8 cellular contexts compared by ENCODE assay signal in the genomic region with DNA sequence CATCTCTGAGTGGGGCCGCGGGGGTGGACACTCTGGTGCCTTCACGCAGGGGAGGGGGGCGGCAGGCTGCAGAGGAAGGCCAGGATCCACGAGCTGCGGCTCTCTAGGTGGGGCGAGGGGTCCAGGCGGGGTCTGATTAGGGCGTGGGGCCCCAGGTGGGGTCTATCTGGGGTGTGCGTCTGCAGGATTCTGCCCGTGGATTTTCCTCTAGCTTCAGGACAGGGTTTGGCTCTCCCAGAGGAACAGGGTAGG. TPM values are rescaled to one million over a fixed set of nuclear protein-coding genes. Genes with fewer than 3 reads are reported as not detected.
DNase-seq lines count a peak whose midpoint lies in the region; ATAC-seq, FAIRE-seq and TF ChIP-seq lines count a peak whose summit lies in the region.

No MANE protein-coding gene starts in this region.

- H3K9me3 Mint-ChIP-seq in H9, result peaks cover 6 to 8% of the 10 kb centered on the region in 2 experiments

- no peak overlapping the region for H2BK12ac ChIP-seq in H9 (ENCODE audit: insufficient read length, low read depth, low read length)

- H3K36me3 ChIP-seq in K562 (ENCODE audit: control insufficient read depth, insufficient read depth, low read length), result peaks cover 33% of the 10 kb centered on the region; the same call in 2 of the 3 replicates
- H3K36me3 ChIP-seq in upper lobe of right lung, result peaks cover 20% of the 10 kb centered on the region

- peak overlapping the region; percentile 82 to 88 for H3K27ac ChIP-seq in A549
- no peak overlapping the region for H3K27ac ChIP-seq in H9 (ENCODE audit: insufficient read length, low read depth, low read length)
- H3K27ac ChIP-seq in K562 (ENCODE audit: extremely low read depth, low read depth, low read length), result no peak overlapping the region
- H3K27ac ChIP-seq in upper lobe of right lung, result peak overlapping the region; percentile 55

- no peak overlapping the region for H4K91ac ChIP-seq in H9 (ENCODE audit: insufficient read length, low read depth, low read length)

- H2BK15ac ChIP-seq in H9 (ENCODE audit: low read depth, low read length), result no peak overlapping the region

- H3K27ac Mint-ChIP-seq in H9, result peak overlapping the region in 1 of 3 experiments; percentile 94; a peak in 1 of 7 replicates

- H2AFZ ChIP-seq in H9 (ENCODE audit: low read length) (no peak overlapping the region), K562 (ENCODE audit: low read depth, low read length) (peak overlapping the region; percentile 76)

- no peak overlapping the region for H2BK120ac ChIP-seq in H9 (ENCODE audit: low read depth, low read length, poor library complexity, severe bottlenecking)

- no peak overlapping the region for H3K23ac ChIP-seq in H9 (ENCODE audit: insufficient read length, low read depth, low read length)

- no peak overlapping the region for H2BK5ac ChIP-seq in H9 (ENCODE audit: insufficient read length, low read length)

- no peak overlapping the region for H2AK5ac ChIP-seq in H9 (ENCODE audit: insufficient read length, low read length)

- DNase-seq in A549 (ENCODE audit: low read depth in 1 of 2, low spot score in 1 of 2) (no peak), H9 (no peak), K562 (ENCODE audit: extremely low read depth in 1 of 4, low spot score in 3 of 4) (peak in 2 of 4 experiments; percentile 32 to 37), lower leg skin (ENCODE audit: low spot score in 2 of 2) (no peak), upper lobe of right lung (no peak), AG08395 (ENCODE audit: low spot score) (no peak), posterior vena cava (ENCODE audit: low spot score) (no peak)

- no peak overlapping the region for H2BK20ac ChIP-seq in H9 (ENCODE audit: low read depth, low read length, poor library complexity, severe bottlenecking)

- in situ Hi-C loops in K562 (cut with MboI), result no loop called here

- H3K9ac ChIP-seq in H9 (ENCODE audit: extremely low read depth, insufficient read length, low read length) (peak overlapping the region; percentile 60), K562 (ENCODE audit: insufficient read depth in 1 of 2, low read depth in 2 of 2, low read length in 2 of 2) (peak overlapping the region in 1 of 2 experiments; percentile 90; a peak in 2 of 4 replicates)

- TF ChIP-seq CTCF in A549 (IDR thresholded peaks at IDR 0.05), result no peak
- no peak for TF ChIP-seq CTCF in H9 (conservative IDR thresholded peaks at IDR 0.05)
- TF ChIP-seq CTCF in K562 (IDR thresholded peaks at IDR 0.05 in 2 of 3, conservative IDR thresholded peaks at IDR 0.05 in 1 of 3; ENCODE audit: insufficient read depth in 2 of 3, low read depth in 1 of 3, low read length in 3 of 3), result no peak
- TF ChIP-seq CTCF in lower leg skin (IDR thresholded peaks at IDR 0.05), result no peak
- TF ChIP-seq CTCF in upper lobe of right lung (IDR thresholded peaks at IDR 0.05), result no peak

- H3K4me1 Mint-ChIP-seq in H9, result peaks cover 20 to 28% of the 10 kb centered on the region in 2 experiments

- CTCF ChIA-PET in A549 (lab: Yijun Ruan, JAX), result interaction anchor here (1.1 to 2.7 kb wide), 2 partner anchors 33 to 217 kb away, joined by 3 to 11 read pairs; no protein-coding TSS in a partner anchor
- CTCF ChIA-PET in K562 (lab: Yijun Ruan, JAX; ENCODE audit: low intra/inter-chr PET ratio), result no interaction called here

- H3K4me2 ChIP-seq in A549, result peak overlapping the region; percentile 100
- H3K4me2 ChIP-seq in H9 (ENCODE audit: insufficient read depth, insufficient read length, low read length), result peak overlapping the region; percentile 84
- peak overlapping the region; percentile 87 for H3K4me2 ChIP-seq in K562 (ENCODE audit: insufficient read depth, low read length)

- TF ChIP-seq POLR2A in A549 (IDR thresholded peaks at IDR 0.05; ENCODE audit: low read length) (no peak), K562 (conservative IDR thresholded peaks at IDR 0.05) (peak; percentile 41), lower leg skin (IDR thresholded peaks at IDR 0.05) (no peak)

- H3K4me3 Mint-ChIP-seq in H9, result peak overlapping the region; percentile 85 to 91

- TF ChIP-seq EP300 in A549 (IDR thresholded peaks at IDR 0.05) (no peak), K562 (IDR thresholded peaks at IDR 0.05; ENCODE audit: low read length) (no peak)

- H3K9me1 ChIP-seq in K562 (ENCODE audit: control insufficient read depth, insufficient read depth, low read length), result no peaks in the 10 kb centered on the region

- H4K20me1 ChIP-seq in H9 (ENCODE audit: control insufficient read depth, insufficient read depth, insufficient read length) (peaks cover 8% of the 10 kb centered on the region), K562 (replicated peaks; ENCODE audit: control insufficient read depth, insufficient read depth, low read length) (peaks cover 17% of the 10 kb centered on the region)

- POLR2A ChIA-PET in A549 (lab: Yijun Ruan, JAX), result interaction anchor here (0.5 kb wide), 1 partner anchor 59 kb away, joined by 3 read pairs; no protein-coding TSS in a partner anchor
- POLR2A ChIA-PET in K562 (lab: Yijun Ruan, JAX), result interaction anchor here (0.6 to 1.2 kb wide), 3 partner anchors 8 to 222 kb away, joined by 3 to 4 read pairs (median 3); no protein-coding TSS in a partner anchor

- H3K4me1 ChIP-seq in A549 (peaks cover 9% of the 10 kb centered on the region; the same call in 2 of the 3 replicates), H9 (ENCODE audit: insufficient read depth, low read length) (peaks cover 2% of the 10 kb centered on the region; the same call in 1 of the 2 replicates), K562 (replicated peaks in 1 of 2; ENCODE audit: control insufficient read depth in 2 of 2, insufficient read depth in 2 of 2, low read length in 2 of 2) (peaks cover 13 to 66% of the 10 kb centered on the region in 2 experiments), upper lobe of right lung (peaks cover 26% of the 10 kb centered on the region)

- H3T11ph ChIP-seq in H9 (ENCODE audit: low read length), result no peak overlapping the region

- no peak overlapping the region for H4K8ac ChIP-seq in H9 (replicated peaks; ENCODE audit: insufficient read length, low read depth, low read length)

- BruUV-seq in K562 (replicated peaks; lab: Mats Ljungman, UMichigan), result no TSS peak

- WGBS in A549 (ENCODE audit: missing lambda C conversion rate), result 0% methylated on average over 1 of the region's 11 CpGs
- WGBS in H9 (ENCODE audit: extremely low coverage, insufficient read length, low lambda C conversion rate), result no CpG with 5 or more reads among the region's 11 CpGs
- 5% methylated on average over 6 of the region's 11 CpGs for WGBS in K562 (ENCODE audit: insufficient coverage, low coverage, missing lambda C conversion rate)
- 0 to 1% methylated on average over 11 of the region's 11 CpGs for WGBS in lower leg skin, 2 donors

- peaks cover 5% of the 10 kb centered on the region for H3K23me2 ChIP-seq in H9 (ENCODE audit: insufficient read length, low read depth, low read length, poor library complexity, severe bottlenecking)

- ATAC-seq in A549, result peak; percentile 11 to 31; a peak in 5 of 6 replicates
- ATAC-seq in K562, result peak; percentile 10
- ATAC-seq in upper lobe of right lung, result peak; percentile 7
- no peak for ATAC-seq in HG03378 (IDR thresholded peaks at IDR 0.05; ENCODE audit: unreplicated experiment)

- peak overlapping the region; percentile 73 for H3K18ac ChIP-seq in H9 (ENCODE audit: insufficient read length, low read depth, low read length)

- peaks cover 2% of the 10 kb centered on the region; the same call in 2 of the 3 replicates for H3K9me3 ChIP-seq in A549
- H3K9me3 ChIP-seq in H9 (ENCODE audit: control insufficient read depth, low read depth, low read length), result peaks cover 2% of the 10 kb centered on the region
- 0 out of 2 replicates have a peak, but pooled peaks cover 2% of the 10 kb centered on the region for H3K9me3 ChIP-seq in K562 (replicated peaks; ENCODE audit: control insufficient read depth, insufficient read depth, low read depth, low read length)
- H3K9me3 ChIP-seq in upper lobe of right lung, result no peaks in the 10 kb centered on the region

- TF ChIP-seq RAD21 in A549 (conservative IDR thresholded peaks at IDR 0.05 in 1 of 2, IDR thresholded peaks at IDR 0.05 in 1 of 2) (no peak), K562 (CRISPR knock-in tag; conservative IDR thresholded peaks at IDR 0.05 in 1 of 2, IDR thresholded peaks at IDR 0.05 in 1 of 2) (no peak)

- H3K27me3 ChIP-seq in H9 (ENCODE audit: insufficient read depth, low read length) (no peaks in the 10 kb centered on the region), K562 (ENCODE audit: control insufficient read depth in 2 of 2, insufficient read depth in 2 of 2, low read length in 2 of 2) (no peaks in the 10 kb centered on the region), upper lobe of right lung (no peaks in the 10 kb centered on the region)

- H3K56ac ChIP-seq in H9 (ENCODE audit: insufficient read length, low read depth, low read length), result no peak overlapping the region

- peaks cover 12% of the 10 kb centered on the region for H3K27me3 Mint-ChIP-seq in H9 (ENCODE audit: low read depth)

- no peaks in the 10 kb centered on the region for H3K79me2 ChIP-seq in H9 (ENCODE audit: insufficient read depth, low read length)
- peaks cover 12% of the 10 kb centered on the region for H3K79me2 ChIP-seq in K562 (ENCODE audit: control insufficient read depth, insufficient read depth, low read length)

- FAIRE-seq in A549 (lab: Jason Lieb, UNC), result no peak
- no peak for FAIRE-seq in K562 (lab: Jason Lieb, UNC)

- H3K14ac ChIP-seq in H9 (ENCODE audit: insufficient read depth, low read length), result peak overlapping the region; percentile 70; the same call in 1 of the 2 replicates

- no peaks in the 10 kb centered on the region for H3K79me1 ChIP-seq in H9 (ENCODE audit: insufficient read depth, low read depth, low read length, poor library complexity, severe bottlenecking)

- H3K4me3 ChIP-seq in A549 (peak overlapping the region; percentile 63), K562 (peak overlapping the region; percentile 37), lower leg skin (ENCODE audit: low read depth, poor library complexity, severe bottlenecking) (peak overlapping the region; percentile 23), upper lobe of right lung (peak overlapping the region; percentile 61)

- intact Hi-C loops in K562 (cut with micrococcal nuclease) (loop anchor here (1.0 kb wide), 1 partner anchor 248 kb away; no protein-coding TSS in a partner anchor), lower leg skin (cut with DNase I; ENCODE audit: low total_unique reads) (no loop called here), upper lobe of right lung (cut with DNase I) (no loop called here), posterior vena cava (cut with DNase I) (loop anchor here in 1 of 2 donors (10.0 kb wide), 1 partner anchor 954 kb away; no protein-coding TSS in a partner anchor)

- no peak overlapping the region for H4K5ac ChIP-seq in H9 (ENCODE audit: insufficient read length, low read depth, low read length)

- H3K4ac ChIP-seq in H9 (ENCODE audit: low read depth, low read length), result no peak overlapping the region

- H3K36me3 Mint-ChIP-seq in H9 (ENCODE audit: insufficient read depth in 1 of 3, low read depth in 3 of 3), result peaks cover 5 to 24% (median 17%) of the 10 kb centered on the region in 3 experiments; a peak in 6 of 7 replicates

RNA-seq across cellular contexts. Expression of a gene that starts 6.3 kb away (rescaled TPM):
- polyA plus RNA-seq in A549 (2011; rRNA removed) (21.2 and 23.7 TPM in 2 replicates), A549 (2017; fragmentation: RNase III; extraction: RNeasy Plus Mini Kit Qiagen cat#74134 plus additional on column Dnase treatment) (18.8 to 19.8 TPM (median 19.4 TPM) in 3 replicates), K562 (2011; rRNA removed) (23.4 and 29.2 TPM in 2 replicates), K562 (2014; fragmentation: Illumina TruSeq; extraction: Trizol) (22.0 and 26.6 TPM in 2 replicates), K562 (2014; fragmentation: Nextera tagmentation; extraction: Ambion mirVana) (1 to 10 TPM; 1.4 to 3.0 TPM), K562 (2014; rRNA removed) (31.7 and 34.7 TPM in 2 replicates)
- 28.4 and 36.8 TPM in 2 replicates for polyA plus RNA-seq in A549 (2012; cell fraction: cytosol; rRNA removed)
- polyA plus RNA-seq in A549 (2012; cell fraction: nucleus; rRNA removed), result 51.5 and 60.7 TPM in 2 replicates
- 76.3 and 78.6 TPM in 2 replicates for polyA minus RNA-seq in A549 (2011; rRNA and poly(A)+ RNA removed)
- total RNA-seq in H9 (2021) (24.4 and 26.0 TPM in 2 replicates), K562 (2014; rRNA removed) (39.6 and 52.8 TPM in 2 replicates), K562 (2014; rRNA removed; fragmentation: Illumina TruSeq; extraction: Trizol) (19.5 and 20.3 TPM in 2 replicates), K562 (2015; rRNA removed; fragmentation: Illumina TruSeq; extraction: Trizol) (30.3 and 33.9 TPM in 2 replicates), K562 (2021) (41.7 and 42.6 TPM in 2 replicates), lower leg skin (10 to 100 TPM; 11.8 to 22.9 (median 14.6) TPM), upper lobe of right lung (15.1 TPM), posterior vena cava (10 to 100 TPM; 10.3 to 11.4 TPM)
- 49.8 and 198 TPM in 2 replicates for total RNA-seq in K562 (2011; cell fraction: chromatin; rRNA removed; ENCODE audit: low replicate concordance)
- total RNA-seq in K562 (2011; cell fraction: nucleolus; rRNA removed), result 191 and 200 TPM in 2 replicates
- 67.6 and 91.5 TPM in 2 replicates for total RNA-seq in K562 (2011; cell fraction: nucleoplasm; rRNA removed)
- 30.5 and 75.3 TPM in 2 replicates for polyA plus RNA-seq in K562 (2011; cell fraction: cytosol; rRNA removed)
- polyA plus RNA-seq in K562 (2011; cell fraction: nucleus; rRNA removed), result 80.7 and 138 TPM in 2 replicates
- 22.6 and 23.5 TPM in 2 replicates for polyA plus RNA-seq in K562 (2012)
- polyA minus RNA-seq in K562 (2011; rRNA and poly(A)+ RNA removed), result 26.8 and 39.5 TPM in 2 replicates
- polyA minus RNA-seq in K562 (2011; cell fraction: cytosol; rRNA and poly(A)+ RNA removed), result 16.2 and 28.8 TPM in 2 replicates
- 148 and 159 TPM in 2 replicates for polyA minus RNA-seq in K562 (2011; cell fraction: nucleus; rRNA and poly(A)+ RNA removed)

RNA-seq across cellular contexts. Expression of a gene that starts 6.4 kb away (rescaled TPM):
- polyA plus RNA-seq in A549 (2011; rRNA removed) (39.5 and 42.5 TPM in 2 replicates), A549 (2017; fragmentation: RNase III; extraction: RNeasy Plus Mini Kit Qiagen cat#74134 plus additional on column Dnase treatment) (26.7 to 29.6 TPM (median 29.6 TPM) in 3 replicates), K562 (2011; rRNA removed) (32.1 and 36.8 TPM in 2 replicates), K562 (2014; fragmentation: Illumina TruSeq; extraction: Trizol) (32.6 and 36.8 TPM in 2 replicates), K562 (2014; fragmentation: Nextera tagmentation; extraction: Ambion mirVana) (1 to 10 TPM; 2.5 to 4.4 TPM), K562 (2014; rRNA removed) (24.9 and 33.0 TPM in 2 replicates)
- 38.1 and 38.2 TPM in 2 replicates for polyA plus RNA-seq in A549 (2012; cell fraction: cytosol; rRNA removed)
- 30.4 and 31.8 TPM in 2 replicates for polyA plus RNA-seq in A549 (2012; cell fraction: nucleus; rRNA removed)
- 35.4 and 37.5 TPM in 2 replicates for polyA minus RNA-seq in A549 (2011; rRNA and poly(A)+ RNA removed)
- total RNA-seq in H9 (2021) (44.1 TPM in 2 replicates), K562 (2014; rRNA removed) (40.9 and 49.6 TPM in 2 replicates), K562 (2014; rRNA removed; fragmentation: Illumina TruSeq; extraction: Trizol) (30.7 and 32.7 TPM in 2 replicates), K562 (2015; rRNA removed; fragmentation: Illumina TruSeq; extraction: Trizol) (32.5 and 33.2 TPM in 2 replicates), K562 (2021) (37.3 and 41.3 TPM in 2 replicates), lower leg skin (10 to 100 TPM; 25.2 to 41.9 (median 34.7) TPM), upper lobe of right lung (27.7 TPM), posterior vena cava (10 to 100 TPM; 14.8 to 16.3 TPM)
- 76.1 and 128 TPM in 2 replicates for total RNA-seq in K562 (2011; cell fraction: chromatin; rRNA removed; ENCODE audit: low replicate concordance)
- 57.5 and 65.0 TPM in 2 replicates for total RNA-seq in K562 (2011; cell fraction: nucleolus; rRNA removed)
- total RNA-seq in K562 (2011; cell fraction: nucleoplasm; rRNA removed), result 47.6 and 53.5 TPM in 2 replicates
- polyA plus RNA-seq in K562 (2011; cell fraction: cytosol; rRNA removed), result 38.5 and 42.9 TPM in 2 replicates
- polyA plus RNA-seq in K562 (2011; cell fraction: nucleus; rRNA removed), result 32.8 and 52.6 TPM in 2 replicates
- 28.7 and 32.4 TPM in 2 replicates for polyA plus RNA-seq in K562 (2012)
- polyA minus RNA-seq in K562 (2011; rRNA and poly(A)+ RNA removed), result 33.3 and 35.8 TPM in 2 replicates
- polyA minus RNA-seq in K562 (2011; cell fraction: cytosol; rRNA and poly(A)+ RNA removed), result 21.2 TPM in 2 replicates
- 38.6 and 53.3 TPM in 2 replicates for polyA minus RNA-seq in K562 (2011; cell fraction: nucleus; rRNA and poly(A)+ RNA removed)

Comparison
In these comparisons a context has a peak if more than half of its experiments do, and no peak if none do; other contexts are left out.
1. H3K27ac ChIP-seq: peak in A549 (2 of 2) and upper lobe of right lung (single experiment); none in H9 (single experiment) and K562 (single experiment).
2. Peak in every context shown above with its lines, with median percentiles within 50 percentile points of each other: H3K4me2 ChIP-seq and H3K4me3 ChIP-seq.